Comparison of ENCODE assay signal across 19 cellular contexts in the genomic region with DNA sequence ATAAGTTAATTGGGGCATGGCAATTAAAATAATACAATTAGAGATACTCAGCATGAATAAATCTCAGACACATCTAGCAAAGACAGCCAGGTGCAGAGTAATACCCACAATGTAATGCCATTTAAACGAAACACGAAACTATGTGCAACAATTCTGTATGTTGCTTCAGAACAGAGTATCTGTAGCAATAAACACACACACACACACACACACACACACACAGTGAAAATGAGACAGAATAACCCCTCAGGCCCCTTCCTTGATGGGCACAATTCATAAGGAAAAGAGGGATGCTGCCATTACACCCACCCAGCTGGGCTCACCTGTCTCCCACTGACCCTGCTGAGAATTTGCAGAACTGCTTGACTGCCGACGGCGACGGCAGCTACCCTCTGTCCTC. TPM values are rescaled to one million over a fixed set of nuclear protein-coding genes. Genes with fewer than 3 reads are reported as not detected.
A peak's percentile ranks its signal among the peaks of the same experiment; 100 is the strongest.
DNase-seq lines count a peak whose midpoint lies in the region; ATAC-seq and TF ChIP-seq lines count a peak whose summit lies in the region.
"Had no signal": no experiment of that assay in that cellular context is flagged by ENCODE, and none has a peak within 500 bp of the region (broad histone marks: within the 10 kb centered on the region; RNA-seq: fewer than 3 reads in every experiment).

No MANE protein-coding gene starts in this region.

- DNase-seq in activated CD4-positive, alpha-beta T cell treated with anti-CD3 and anti-CD28 coated beads for 36 hours: no peak
- no peak for DNase-seq in activated CD4-positive, alpha-beta T cell treated with anti-CD3 and anti-CD28 coated beads for 48 hours
- no peak for DNase-seq in GM23338 (ENCODE audit: low spot score)
- no peak for DNase-seq in natural killer cell
- DNase-seq in C1 segment of cervical spinal cord (lab: John Stamatoyannopoulos, UW): no peak
- no peak for DNase-seq in adrenal gland
- DNase-seq: activated CD8-positive, alpha-beta memory T cell treated with anti-CD3 and anti-CD28 coated beads, Interleukin-2, amount 50 U/mL, for 48 hours; aorta; COR-L47; glutamatergic neuron; mesenchymal stem cell; NCI-H524 treated with DMSO at 0.1 percent for 48 hours; stimulated activated CD4-positive, alpha-beta T cell treated with anti-CD3 and anti-CD28 coated beads, Interleukin-4, amount 100 ng/mL, for 24 hours had no signal

- CTCF ChIA-PET in activated CD4-positive, alpha-beta T cell treated with anti-CD3 and anti-CD28 coated beads for 36 hours (lab: Charles Lee): interaction anchor here (0.7 to 2.1 kb wide), 5 partner anchors 9 to 82 kb away, joined by 3 to 12 read pairs (median 4); a partner anchor contains a TSS

- H3K4me1 ChIP-seq in GM23338 (ENCODE audit: insufficient read depth) (peaks cover 9% of the 10 kb centered on the region), adrenal gland (replicated peaks in 1 of 2) (peaks cover 12 to 59% of the 10 kb centered on the region in 2 donors)

- intact Hi-C loops in activated CD4-positive, alpha-beta T cell treated with anti-CD3 and anti-CD28 coated beads for 36 hours (cut with DNase I, micrococcal nuclease): loop anchor here in 1 of 2 experiments (5.0 to 10.0 kb wide), 2 partner anchors 330 to 1247 kb away; a partner anchor contains a TSS
- intact Hi-C loops in natural killer cell (cut with micrococcal nuclease): no loop called here
- intact Hi-C loops in adrenal gland (cut with DNase I): no loop called here

- H3K9me3 ChIP-seq in adrenal gland (replicated peaks in 1 of 3): no peaks in the 10 kb centered on the region
- H3K9me3 ChIP-seq: tibial nerve had no signal

- H3K4me3 ChIP-seq in GM23338 (no peak overlapping the region), adrenal gland (no peak overlapping the region)
- H3K4me3 ChIP-seq: coronary artery, SK-N-MC, tibial nerve had no signal

- no peak for TF ChIP-seq POLR2A in adrenal gland (IDR thresholded peaks at IDR 0.05)

- H3F3A ChIP-seq in GM23338 (replicated peaks; ENCODE audit: low read depth): peaks cover 22% of the 10 kb centered on the region; the same call in 1 of the 2 replicates

- H3K4me1 Mint-ChIP-seq in activated CD4-positive, alpha-beta T cell treated with anti-CD3 and anti-CD28 coated beads for 36 hours: peaks cover 60% of the 10 kb centered on the region
- H3K4me1 Mint-ChIP-seq in GM23338 (peaks cover 28% of the 10 kb centered on the region), natural killer cell (peaks cover 54 to 67% of the 10 kb centered on the region in 2 donors)
- peaks cover 44% of the 10 kb centered on the region for H3K4me1 Mint-ChIP-seq in activated T-helper 17 cell treated with anti-CD3 and anti-CD28 coated beads, Interleukin-2, amount 50 U/mL, for 72 hours

- H3K36me3 ChIP-seq in GM23338 (ENCODE audit: insufficient read depth): peaks cover 27% of the 10 kb centered on the region; the same call in 1 of the 2 replicates
- peaks cover 0 to 31% of the 10 kb centered on the region in 2 donors for H3K36me3 ChIP-seq in adrenal gland (replicated peaks in 1 of 2)

- peaks cover 36% of the 10 kb centered on the region for H4K20me1 ChIP-seq in GM23338 (replicated peaks; ENCODE audit: insufficient read depth)

- no peak overlapping the region for H3K27ac ChIP-seq in GM23338 (ENCODE audit: low read depth)
- H3K27ac ChIP-seq in adrenal gland: no peak overlapping the region
- H3K27ac ChIP-seq: coronary artery, SK-N-MC, tibial nerve had no signal

- H3K36me3 Mint-ChIP-seq in activated CD4-positive, alpha-beta T cell treated with anti-CD3 and anti-CD28 coated beads for 36 hours (ENCODE audit: low read depth): peaks cover 38% of the 10 kb centered on the region
- peaks cover 44% of the 10 kb centered on the region for H3K36me3 Mint-ChIP-seq in GM23338 (ENCODE audit: low read depth)
- H3K36me3 Mint-ChIP-seq in activated T-helper 17 cell treated with anti-CD3 and anti-CD28 coated beads, Interleukin-2, amount 50 U/mL, for 72 hours (ENCODE audit: low read depth): peaks cover 79% of the 10 kb centered on the region
- no peaks in the 10 kb centered on the region for H3K36me3 Mint-ChIP-seq in natural killer cell

- H3K4me3 Mint-ChIP-seq in activated CD4-positive, alpha-beta T cell treated with anti-CD3 and anti-CD28 coated beads for 36 hours: peak overlapping the region; percentile 85
- H3K4me3 Mint-ChIP-seq in GM23338: peak overlapping the region; percentile 94
- H3K4me3 Mint-ChIP-seq in activated T-helper 17 cell treated with anti-CD3 and anti-CD28 coated beads, Interleukin-2, amount 50 U/mL, for 72 hours: peak overlapping the region; percentile 95
- peak overlapping the region; percentile 84 for H3K4me3 Mint-ChIP-seq in natural killer cell

- H3K9me3 Mint-ChIP-seq in activated CD4-positive, alpha-beta T cell treated with anti-CD3 and anti-CD28 coated beads for 36 hours (ENCODE audit: low read depth): no peaks in the 10 kb centered on the region
- H3K9me3 Mint-ChIP-seq in GM23338 (no peaks in the 10 kb centered on the region), natural killer cell (no peaks in the 10 kb centered on the region)
- H3K9me3 Mint-ChIP-seq in activated T-helper 17 cell treated with anti-CD3 and anti-CD28 coated beads, Interleukin-2, amount 50 U/mL, for 72 hours: no peaks in the 10 kb centered on the region

- no peaks in the 10 kb centered on the region for H3K9me2 ChIP-seq in GM23338 (ENCODE audit: insufficient read depth)

- WGBS in adrenal gland, 4 donors: 87 to 100% (median 92%) methylated on average over 2 to 6 of the region's 6 CpGs

- H3K27me3 Mint-ChIP-seq in activated CD4-positive, alpha-beta T cell treated with anti-CD3 and anti-CD28 coated beads for 36 hours: no peaks in the 10 kb centered on the region
- H3K27me3 Mint-ChIP-seq in GM23338 (ENCODE audit: insufficient read depth, low read depth, poor library complexity): peaks cover 20% of the 10 kb centered on the region
- no peaks in the 10 kb centered on the region for H3K27me3 Mint-ChIP-seq in activated T-helper 17 cell treated with anti-CD3 and anti-CD28 coated beads, Interleukin-2, amount 50 U/mL, for 72 hours
- H3K27me3 Mint-ChIP-seq in natural killer cell (ENCODE audit: low read depth in 2 of 2): no peaks in the 10 kb centered on the region

- H3K79me2 ChIP-seq in GM23338 (replicated peaks; ENCODE audit: insufficient read depth): peaks cover 62% of the 10 kb centered on the region

- H3K27ac Mint-ChIP-seq in activated CD4-positive, alpha-beta T cell treated with anti-CD3 and anti-CD28 coated beads for 36 hours: peak overlapping the region; percentile 27
- H3K27ac Mint-ChIP-seq in GM23338 (no peak overlapping the region), natural killer cell (peak overlapping the region; percentile 98 to 100)
- H3K27ac Mint-ChIP-seq in activated T-helper 17 cell treated with anti-CD3 and anti-CD28 coated beads, Interleukin-2, amount 50 U/mL, for 72 hours: peak overlapping the region; percentile 95

- H3K4me2 ChIP-seq in GM23338: no peak overlapping the region

- POLR2A ChIA-PET in activated CD4-positive, alpha-beta T cell treated with anti-CD3 and anti-CD28 coated beads for 36 hours (lab: Charles Lee): interaction anchor here (0.6 to 0.7 kb wide), 3 partner anchors 28 to 99 kb away, joined by 3 to 4 read pairs (median 3); a partner anchor contains a TSS

- no peak for ATAC-seq in activated CD4-positive, alpha-beta T cell treated with anti-CD3 and anti-CD28 coated beads for 36 hours
- no peak for ATAC-seq in GM23338
- no peak for ATAC-seq in activated T-helper 17 cell treated with anti-CD3 and anti-CD28 coated beads, Interleukin-2, amount 50 U/mL, for 72 hours (replicated peaks)
- no peak for ATAC-seq in natural killer cell
- ATAC-seq in GM18519 (IDR thresholded peaks at IDR 0.05; ENCODE audit: low FRiP score, unreplicated experiment): no peak
- ATAC-seq: HCT116 had no signal

- H2AFZ ChIP-seq in GM23338: no peak overlapping the region

- TF ChIP-seq CTCF in GM23338 (conservative IDR thresholded peaks at IDR 0.05; ENCODE audit: low read depth in 2 of 2) (no peak), natural killer cell (IDR thresholded peaks at IDR 0.05) (no peak), adrenal gland (IDR thresholded peaks at IDR 0.05) (no peak)

- H3K27me3 ChIP-seq in GM23338 (ENCODE audit: insufficient read depth): no peaks in the 10 kb centered on the region
- no peaks in the 10 kb centered on the region for H3K27me3 ChIP-seq in adrenal gland
- H3K27me3 ChIP-seq: tibial nerve had no signal

RNA-seq across cellular contexts. Expression of a gene that starts 2.7 kb away (rescaled TPM):
- 10 to 100 TPM; 25.9 to 27.3 TPM for total RNA-seq in activated CD4-positive, alpha-beta T cell treated with anti-CD3 and anti-CD28 coated beads for 36 hours
- 59.4 and 63.0 TPM in 2 replicates for total RNA-seq in GM23338 (2014; rRNA removed; shearing (Covaris generic))
- polyA plus RNA-seq in GM23338 (2016; fragmentation: Nextera tagmentation; extraction: Ambion mirVana) (23.4 and 25.6 TPM in 2 replicates), adrenal gland (10 to 100 TPM; 26.0 to 39.9 (median 26.2) TPM)
- total RNA-seq in activated T-helper 17 cell treated with anti-CD3 and anti-CD28 coated beads, Interleukin-2, amount 50 U/mL, for 72 hours: 10 to 100 TPM; 37.4 to 45.7 TPM
- total RNA-seq in natural killer cell (100 to 1,000 TPM in 1 of 3 donors, 10 to 100 TPM in 2; 83.2 to 110 (median 83.7) TPM), adrenal gland (10 to 100 TPM; 27.1 to 54.8 (median 33.5) TPM)

RNA-seq across cellular contexts. Expression of a gene that starts 5.3 kb away (rescaled TPM):
- 10 to 100 TPM; 11.9 to 15.2 TPM for total RNA-seq in activated CD4-positive, alpha-beta T cell treated with anti-CD3 and anti-CD28 coated beads for 36 hours
- 12.7 and 13.3 TPM in 2 replicates for total RNA-seq in GM23338 (2014; rRNA removed; shearing (Covaris generic))
- polyA plus RNA-seq in GM23338 (2016; fragmentation: Nextera tagmentation; extraction: Ambion mirVana): 4.7 and 5.8 TPM in 2 replicates
- total RNA-seq in activated T-helper 17 cell treated with anti-CD3 and anti-CD28 coated beads, Interleukin-2, amount 50 U/mL, for 72 hours: 10 to 100 TPM; 17.2 to 18.0 TPM
- total RNA-seq in natural killer cell: 10 to 100 TPM in 2 of 3 donors, 1 to 10 TPM in 1; 8.8 to 10.6 (median 10.2) TPM
- total RNA-seq in adrenal gland: 10 to 100 TPM in 2 of 8 donors, 1 to 10 TPM in 6; 4.2 to 12.5 (median 9.0) TPM
- polyA plus RNA-seq in adrenal gland: 1 to 10 TPM; 2.0 to 5.1 (median 2.9) TPM

RNA-seq across cellular contexts. Expression of a gene that starts 27.6 kb away (rescaled TPM):
- 10 to 100 TPM; 32.6 to 43.5 TPM for total RNA-seq in activated CD4-positive, alpha-beta T cell treated with anti-CD3 and anti-CD28 coated beads for 36 hours
- total RNA-seq in GM23338 (2014; rRNA removed; shearing (Covaris generic)): 40.7 and 47.0 TPM in 2 replicates
- polyA plus RNA-seq in GM23338 (2016; fragmentation: Nextera tagmentation; extraction: Ambion mirVana): 17.7 and 19.2 TPM in 2 replicates
- 10 to 100 TPM; 30.3 to 47.2 TPM for total RNA-seq in activated T-helper 17 cell treated with anti-CD3 and anti-CD28 coated beads, Interleukin-2, amount 50 U/mL, for 72 hours
- total RNA-seq in natural killer cell: 10 to 100 TPM; 42.5 to 52.1 (median 44.1) TPM
- 10 to 100 TPM; 19.5 to 61.9 (median 45.1) TPM for total RNA-seq in adrenal gland
- 10 to 100 TPM; 51.0 to 94.9 (median 65.5) TPM for polyA plus RNA-seq in adrenal gland

RNA-seq across cellular contexts. Expression of a gene that starts 40.1 kb away (rescaled TPM):
- 10 to 100 TPM; 65.5 to 66.4 TPM for total RNA-seq in activated CD4-positive, alpha-beta T cell treated with anti-CD3 and anti-CD28 coated beads for 36 hours
- 49.0 and 49.4 TPM in 2 replicates for total RNA-seq in GM23338 (2014; rRNA removed; shearing (Covaris generic))
- polyA plus RNA-seq in GM23338 (2016; fragmentation: Nextera tagmentation; extraction: Ambion mirVana): 29.4 and 30.4 TPM in 2 replicates
- total RNA-seq in activated T-helper 17 cell treated with anti-CD3 and anti-CD28 coated beads, Interleukin-2, amount 50 U/mL, for 72 hours: 10 to 100 TPM; 44.8 to 49.7 TPM
- 100 to 1,000 TPM in 1 of 3 donors, 10 to 100 TPM in 2; 58.3 to 115 (median 75.6) TPM for total RNA-seq in natural killer cell
- total RNA-seq in adrenal gland: 10 to 100 TPM; 27.0 to 71.2 (median 55.1) TPM
- polyA plus RNA-seq in adrenal gland: 100 to 1,000 TPM in 1 of 3 donors, 10 to 100 TPM in 2; 14.3 to 147 (median 44.1) TPM

RNA-seq across cellular contexts. Expression of a gene that starts 54.2 kb away (rescaled TPM):
- 10 to 100 TPM; 62.8 to 66.3 TPM for total RNA-seq in activated CD4-positive, alpha-beta T cell treated with anti-CD3 and anti-CD28 coated beads for 36 hours
- total RNA-seq in GM23338 (2014; rRNA removed; shearing (Covaris generic)): 31.8 and 42.0 TPM in 2 replicates
- polyA plus RNA-seq in GM23338 (2016; fragmentation: Nextera tagmentation; extraction: Ambion mirVana): 13.2 and 13.9 TPM in 2 replicates
- total RNA-seq in activated T-helper 17 cell treated with anti-CD3 and anti-CD28 coated beads, Interleukin-2, amount 50 U/mL, for 72 hours: 100 to 1,000 TPM in 1 of 2 donors, 10 to 100 TPM in 1; 85.4 to 165 TPM
- 100 to 1,000 TPM in 2 of 3 donors, 10 to 100 TPM in 1; 95.4 to 121 (median 108) TPM for total RNA-seq in natural killer cell
- total RNA-seq in adrenal gland: 100 to 1,000 TPM in 1 of 8 donors, 10 to 100 TPM in 7; 48.7 to 119 (median 72.7) TPM
- polyA plus RNA-seq in adrenal gland: 100 to 1,000 TPM in 1 of 3 donors, 10 to 100 TPM in 2; 13.3 to 171 (median 61.7) TPM
